Comparison of ENCODE assay signal across 21 cellular contexts in the genomic region with DNA sequence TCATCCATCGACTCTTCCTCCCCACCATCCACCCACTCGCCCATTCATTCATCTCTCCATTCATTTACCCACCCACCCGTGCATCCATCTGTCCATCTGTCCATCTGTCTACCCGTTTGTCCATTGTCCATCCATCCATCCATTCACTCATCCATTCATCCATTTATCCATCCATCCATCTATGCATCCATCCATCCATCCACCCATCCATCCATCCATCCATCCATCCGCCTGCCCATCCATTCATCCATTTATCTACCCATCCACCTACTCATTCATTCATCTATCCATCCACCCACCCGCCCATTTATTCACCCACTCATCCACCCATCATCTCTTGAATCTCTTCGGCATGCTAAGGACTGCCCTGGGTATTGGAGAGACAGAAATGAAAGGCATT. TPM values are rescaled to one million over a fixed set of nuclear protein-coding genes. Genes with fewer than 3 reads are reported as not detected.
DNase-seq lines count a peak whose midpoint lies in the region; ATAC-seq and TF ChIP-seq lines count a peak whose summit lies in the region.
"Had no signal": no experiment of that assay in that cellular context is flagged by ENCODE, and none has a peak within 500 bp of the region (broad histone marks: within the 10 kb centered on the region; RNA-seq: fewer than 3 reads in every experiment).

No MANE protein-coding gene starts in this region.

- no peaks in the 10 kb centered on the region for H3K9me3 Mint-ChIP-seq in WTC11
- H3K9me3 Mint-ChIP-seq in activated T-cell treated with anti-CD3 and anti-CD28 coated beads, Interleukin-2, amount 50 U/mL, for 24 hours: no peaks in the 10 kb centered on the region
- H3K9me3 Mint-ChIP-seq: CD4-positive, CD25-positive, alpha-beta regulatory T cell had no signal

- H4K20me1 ChIP-seq in BLaER1 treated with 17β-estradiol and CSF1 and Interleukin-3, amounts not matched to agents 10 nM and 100 nM: peaks cover 3 to 97% (median 87%) of the 10 kb centered on the region in 11 experiments; a peak in 21 of 22 replicates

- H3K36me3 Mint-ChIP-seq in WTC11: no peaks in the 10 kb centered on the region
- H3K36me3 Mint-ChIP-seq in activated T-cell treated with anti-CD3 and anti-CD28 coated beads, Interleukin-2, amount 50 U/mL, for 24 hours (ENCODE audit: low read depth): no peaks in the 10 kb centered on the region
- H3K36me3 Mint-ChIP-seq: CD4-positive, CD25-positive, alpha-beta regulatory T cell had no signal

- no peak for TF ChIP-seq POLR2A in esophagus muscularis mucosa (IDR thresholded peaks at IDR 0.05; ENCODE audit: low read depth)

- BruUV-seq in A673 (replicated peaks; lab: Mats Ljungman, UMichigan): no TSS peak

- TF ChIP-seq CTCF in WTC11 (IDR thresholded peaks at IDR 0.05) (no peak), esophagus muscularis mucosa (IDR thresholded peaks at IDR 0.05) (no peak), A673 (conservative IDR thresholded peaks at IDR 0.05; ENCODE audit: low read depth, low read length) (no peak)

- peaks cover 34 to 81% (median 64%) of the 10 kb centered on the region in 10 experiments for H3K4me1 ChIP-seq in BLaER1 treated with 17β-estradiol and CSF1 and Interleukin-3, amounts not matched to agents 10 nM and 100 nM
- H3K4me1 ChIP-seq in esophagus muscularis mucosa (peaks cover 52 to 98% (median 86%) of the 10 kb centered on the region in 4 donors), stomach smooth muscle (ENCODE audit: control insufficient read depth, insufficient read depth, low read length) (peaks cover 49% of the 10 kb centered on the region), A673 (ENCODE audit: insufficient read depth, low read length, poor library complexity, severe bottlenecking) (no peaks in the 10 kb centered on the region)

- H3K27ac Mint-ChIP-seq in WTC11: 0 out of 2 replicates have a peak overlapping the region, but pooled peaks have one; percentile 46
- no peak overlapping the region for H3K27ac Mint-ChIP-seq in activated T-cell treated with anti-CD3 and anti-CD28 coated beads, Interleukin-2, amount 50 U/mL, for 24 hours
- H3K27ac Mint-ChIP-seq: B cell; CD4-positive, CD25-positive, alpha-beta regulatory T cell had no signal

- no peak overlapping the region for H3K27ac ChIP-seq in BLaER1 treated with 17β-estradiol and CSF1 and Interleukin-3, amounts not matched to agents 10 nM and 100 nM
- H3K27ac ChIP-seq in esophagus muscularis mucosa (replicated peaks in 1 of 4) (peak overlapping the region; percentile 92 to 98 (median 96)), stomach smooth muscle (ENCODE audit: low read length) (peak overlapping the region; percentile 6), A673 (ENCODE audit: low read depth, low read length, poor library complexity, severe bottlenecking) (no peak overlapping the region)
- H3K27ac ChIP-seq: GM23248 had no signal

- POLR2A ChIA-PET in WTC11 (lab: Charles Lee) (interaction anchor here (1.6 kb wide), 1 partner anchor 8 kb away, joined by 3 read pairs; no protein-coding TSS in a partner anchor), A673 (lab: Charles Lee; ENCODE audit: low non-redundant PET) (no interaction called here)

- peaks cover 94% of the 10 kb centered on the region for H3K4me1 Mint-ChIP-seq in WTC11
- no peaks in the 10 kb centered on the region for H3K4me1 Mint-ChIP-seq in activated T-cell treated with anti-CD3 and anti-CD28 coated beads, Interleukin-2, amount 50 U/mL, for 24 hours (ENCODE audit: low read depth)
- H3K4me1 Mint-ChIP-seq: B cell; CD4-positive, CD25-positive, alpha-beta regulatory T cell had no signal

- H3K4me3 Mint-ChIP-seq in WTC11: no peak overlapping the region
- no peak overlapping the region for H3K4me3 Mint-ChIP-seq in activated T-cell treated with anti-CD3 and anti-CD28 coated beads, Interleukin-2, amount 50 U/mL, for 24 hours
- H3K4me3 Mint-ChIP-seq: B cell; CD4-positive, CD25-positive, alpha-beta regulatory T cell had no signal

- no peaks in the 10 kb centered on the region for H3K27me3 ChIP-seq in BLaER1 treated with 17β-estradiol and CSF1 and Interleukin-3, amounts not matched to agents 10 nM and 100 nM
- H3K27me3 ChIP-seq in esophagus muscularis mucosa (no peaks in the 10 kb centered on the region), stomach smooth muscle (ENCODE audit: control insufficient read depth in 1 of 2, insufficient read depth in 2 of 2, low read length in 2 of 2) (no peaks in the 10 kb centered on the region), A673 (replicated peaks; ENCODE audit: insufficient read depth, low read depth, low read length, poor library complexity) (no peaks in the 10 kb centered on the region)

- H3K9ac ChIP-seq in BLaER1 treated with 17β-estradiol and CSF1 and Interleukin-3, amounts not matched to agents 10 nM and 100 nM: no peak overlapping the region
- H3K9ac ChIP-seq in stomach smooth muscle (ENCODE audit: low read length in 2 of 2): no peak overlapping the region
- H3K9ac ChIP-seq: GM23248 had no signal

- ATAC-seq in WTC11: no peak
- ATAC-seq in GM18867 (IDR thresholded peaks at IDR 0.05; ENCODE audit: unreplicated experiment): no peak
- ATAC-seq in HG03460 (IDR thresholded peaks at IDR 0.05; ENCODE audit: unreplicated experiment): no peak

- peaks cover 0 to 8% (median 0%) of the 10 kb centered on the region in 11 experiments; a peak in 2 of 22 replicates for H3K36me3 ChIP-seq in BLaER1 treated with 17β-estradiol and CSF1 and Interleukin-3, amounts not matched to agents 10 nM and 100 nM
- H3K36me3 ChIP-seq in esophagus muscularis mucosa (no peaks in the 10 kb centered on the region), stomach smooth muscle (ENCODE audit: control insufficient read depth in 2 of 2, insufficient read depth in 2 of 2, low read length in 2 of 2) (no peaks in the 10 kb centered on the region), A673 (ENCODE audit: insufficient read depth, low read length, poor library complexity, severe bottlenecking) (no peaks in the 10 kb centered on the region)

- WGBS in esophagus muscularis mucosa: 91% methylated on average over 7 of the region's 7 CpGs

- CTCF ChIA-PET in WTC11 (lab: Charles Lee): interaction anchor here (1.0 to 3.6 kb wide), 8 partner anchors 11 to 81 kb away, joined by 3 to 28 read pairs (median 8); no protein-coding TSS in a partner anchor
- CTCF ChIA-PET in A673 (lab: Charles Lee): no interaction called here

- no peaks in the 10 kb centered on the region for H3K27me3 Mint-ChIP-seq in WTC11 (ENCODE audit: low read depth)
- H3K27me3 Mint-ChIP-seq in activated T-cell treated with anti-CD3 and anti-CD28 coated beads, Interleukin-2, amount 50 U/mL, for 24 hours: peaks cover 6% of the 10 kb centered on the region

- no peaks in the 10 kb centered on the region for H3K9me3 ChIP-seq in BLaER1 treated with 17β-estradiol and CSF1 and Interleukin-3, amounts not matched to agents 10 nM and 100 nM (replicated peaks in 1 of 11)
- no peaks in the 10 kb centered on the region for H3K9me3 ChIP-seq in esophagus muscularis mucosa
- H3K9me3 ChIP-seq in stomach smooth muscle (ENCODE audit: control insufficient read depth in 2 of 2, low read length in 2 of 2): no peaks in the 10 kb centered on the region
- H3K9me3 ChIP-seq in A673 (ENCODE audit: low read depth, low read length, poor library complexity, severe bottlenecking): no peaks in the 10 kb centered on the region

- H3K4me3 ChIP-seq in BLaER1 treated with 17β-estradiol and CSF1 and Interleukin-3, amounts not matched to agents 10 nM and 100 nM: no peak overlapping the region
- H3K4me3 ChIP-seq in esophagus muscularis mucosa (no peak overlapping the region), stomach smooth muscle (ENCODE audit: low read length in 2 of 2) (no peak overlapping the region), A673 (ENCODE audit: low read depth, low read length, poor library complexity, severe bottlenecking) (no peak overlapping the region)
- H3K4me3 ChIP-seq: GM23248 had no signal

- intact Hi-C loops in esophagus muscularis mucosa (cut with DNase I) (no loop called here), A673 (cut with micrococcal nuclease; ENCODE audit: unreplicated experiment) (no loop called here)

- no peak for TF ChIP-seq EP300 in esophagus muscularis mucosa (IDR thresholded peaks at IDR 0.05)

- peak overlapping the region in 7 of 11 experiments; percentile 24 to 83 (median 33); a peak in 10 of 22 replicates for H3K4me2 ChIP-seq in BLaER1 treated with 17β-estradiol and CSF1 and Interleukin-3, amounts not matched to agents 10 nM and 100 nM

- DNase-seq in WTC11 (ENCODE audit: low spot score) (no peak), esophagus muscularis mucosa (ENCODE audit: extremely low spot score) (no peak), A673 (ENCODE audit: low spot score) (no peak)
- no peak for DNase-seq in activated T-cell treated with anti-CD3 and anti-CD28 coated beads, Interleukin-2, amount 50 U/mL, for 24 hours
- DNase-seq: CD4-positive, CD25-positive, alpha-beta regulatory T cell; DMS79; HCEC 1CT; Karpas-422; MV-4-11; NCI-H1105 treated with DMSO at 0.1 percent for 48 hours; NCI-H2029 treated with DMSO at 0.1 percent for 48 hours; NCI-H2171; NCI-H524 treated with DMSO at 0.1 percent for 48 hours; NCI-H82; Right ventricle myocardium superior had no signal

TF ChIP-seq in WTC11, 78 proteins besides CTCF, POLR2A, EP300 and RAD21:
- TF ChIP-seq TEAD4 (CRISPR knock-in tag; IDR thresholded peaks at IDR 0.05) (no peak), MXD4 (CRISPR knock-in tag; IDR thresholded peaks at IDR 0.05; ENCODE audit: borderline replicate concordance) (no peak), NR3C1 (CRISPR knock-in tag; conservative IDR thresholded peaks at IDR 0.05; ENCODE audit: low read depth) (no peak)
- TF ChIP-seq, protein P1, sequence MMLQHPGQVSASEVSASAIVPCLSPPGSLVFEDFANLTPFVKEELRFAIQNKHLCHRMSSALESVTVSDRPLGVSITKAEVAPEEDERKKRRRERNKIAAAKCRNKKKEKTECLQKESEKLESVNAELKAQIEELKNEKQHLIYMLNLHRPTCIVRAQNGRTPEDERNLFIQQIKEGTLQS (CRISPR knock-in tag; conservative IDR thresholded peaks at IDR 0.05): no peak
- TF ChIP-seq, protein P2, sequence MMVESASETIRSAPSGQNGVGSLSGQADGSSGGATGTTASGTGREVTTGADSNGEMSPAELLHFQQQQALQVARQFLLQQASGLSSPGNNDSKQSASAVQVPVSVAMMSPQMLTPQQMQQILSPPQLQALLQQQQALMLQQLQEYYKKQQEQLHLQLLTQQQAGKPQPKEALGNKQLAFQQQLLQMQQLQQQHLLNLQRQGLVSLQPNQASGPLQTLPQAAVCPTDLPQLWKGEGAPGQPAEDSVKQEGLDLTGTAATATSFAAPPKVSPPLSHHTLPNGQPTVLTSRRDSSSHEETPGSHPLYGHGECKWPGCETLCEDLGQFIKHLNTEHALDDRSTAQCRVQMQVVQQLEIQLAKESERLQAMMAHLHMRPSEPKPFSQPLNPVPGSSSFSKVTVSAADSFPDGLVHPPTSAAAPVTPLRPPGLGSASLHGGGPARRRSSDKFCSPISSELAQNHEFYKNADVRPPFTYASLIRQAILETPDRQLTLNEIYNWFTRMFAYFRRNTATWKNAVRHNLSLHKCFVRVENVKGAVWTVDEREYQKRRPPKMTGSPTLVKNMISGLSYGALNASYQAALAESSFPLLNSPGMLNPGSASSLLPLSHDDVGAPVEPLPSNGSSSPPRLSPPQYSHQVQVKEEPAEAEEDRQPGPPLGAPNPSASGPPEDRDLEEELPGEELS (CRISPR knock-in tag; IDR thresholded peaks at IDR 0.05): no peak

RNA-seq across cellular contexts. Expression of gene ARHGEF10L, which starts 18.5 kb away (rescaled TPM):
- 32.4 to 34.6 TPM (median 34.4 TPM) in 3 replicates for total RNA-seq in WTC11 (2021)
- 10 to 100 TPM; 46.6 to 93.0 (median 66.9) TPM for total RNA-seq in esophagus muscularis mucosa
- 3.3 and 5.1 TPM in 2 replicates for total RNA-seq in A673 (2021)
- total RNA-seq: CD4-positive, CD25-positive, alpha-beta regulatory T cell had no signal

Comparison
In these comparisons a context has a peak if more than half of its experiments do, and no peak if none do; other contexts are left out.
1. H3K27ac ChIP-seq: peak in esophagus muscularis mucosa (4 of 4) and stomach smooth muscle (single experiment); none in BLaER1 treated with 17β-estradiol and CSF1 and Interleukin-3, amounts not matched to agents 10 nM and 100 nM (0 of 11) and A673 (single experiment).